ENCODE assay signal across 17 cellular contexts in genomic region chr12:65074932-65075331, GRCh38. TPM values are rescaled to one million over a fixed set of nuclear protein-coding genes. Genes with fewer than 3 reads are reported as not detected.
DNase-seq lines count a peak whose midpoint lies in the region; ATAC-seq and TF ChIP-seq lines count a peak whose summit lies in the region.
"Had no signal": no experiment of that assay in that cellular context is flagged by ENCODE, and none has a peak within 500 bp of the region (broad histone marks: within the 10 kb centered on the region; RNA-seq: fewer than 3 reads in every experiment).

No MANE protein-coding gene starts in this region.

- no peaks in the 10 kb centered on the region for H3K79me2 ChIP-seq in HCT116 (ENCODE audit: insufficient read depth, low read length)

- no peaks in the 10 kb centered on the region for H3K9me3 ChIP-seq in HCT116 (ENCODE audit: control insufficient read depth in 1 of 2, insufficient read depth in 1 of 2, low read depth in 1 of 2, low read length in 2 of 2)
- H3K9me3 ChIP-seq in esophagus muscularis mucosa = no peaks in the 10 kb centered on the region
- H3K9me3 ChIP-seq: BLaER1 treated with 17β-estradiol and CSF1 and Interleukin-3, amounts not matched to agents 10 nM and 100 nM; heart right ventricle; lower lobe of right lung; sigmoid colon had no signal

- CTCF ChIA-PET in HCT116 (lab: Charles Lee) = interaction anchor here (0.7 kb wide), 1 partner anchor 9 kb away, joined by 3 read pairs; no protein-coding TSS in a partner anchor

- 60% methylated on average over 6 of the region's 6 CpGs for WGBS in esophagus muscularis mucosa

- TF ChIP-seq EP300 in esophagus muscularis mucosa (IDR thresholded peaks at IDR 0.05) = no peak

- DNase-seq in GM12864 (ENCODE audit: low read depth) (no peak), HCT116 (ENCODE audit: low read depth, low spot score) (peak; percentile 27), RPMI8226 (peak; percentile 48), kidney tubule cell (ENCODE audit: low spot score) (peak; percentile 8), SW 1271 (lab: John Stamatoyannopoulos, UW) (no peak), esophagus muscularis mucosa (ENCODE audit: extremely low spot score) (no peak)
- DNase-seq: activated T-cell treated with anti-CD3 and anti-CD28 coated beads, Interleukin-2, amount 50 U/mL, for 4 hours; heart right ventricle; lower lobe of right lung; NCI-H1417; NCI-H69; sigmoid colon; stimulated activated naive CD8-positive, alpha-beta T cell treated with anti-CD3 and anti-CD28 coated beads, Interleukin-15, Interleukin-2, amounts not matched to agents 100 U/mL and 50 U/mL, for 24 hours had no signal

- H2AFZ ChIP-seq in HCT116 (ENCODE audit: low read depth, low read length, poor library complexity, severe bottlenecking) = no peak overlapping the region

- ATAC-seq in HCT116 (peak; percentile 84), HG02763 (IDR thresholded peaks at IDR 0.05; ENCODE audit: unreplicated experiment) (no peak)
- ATAC-seq: activated T-cell treated with anti-CD3 and anti-CD28 coated beads, Interleukin-2, amount 50 U/mL, for 4 hours; heart right ventricle; stimulated activated naive CD8-positive, alpha-beta T cell treated with anti-CD3 and anti-CD28 coated beads, Interleukin-15, Interleukin-2, amounts not matched to agents 100 U/mL and 50 U/mL, for 24 hours had no signal

- TF ChIP-seq POLR2A in HCT116 (IDR thresholded peaks at IDR 0.05; ENCODE audit: borderline replicate concordance, extremely low read depth, insufficient read depth, insufficient read length) (no peak), esophagus muscularis mucosa (IDR thresholded peaks at IDR 0.05; ENCODE audit: low read depth) (no peak)

- no TSS peak for BruUV-seq in HCT116 (replicated peaks; lab: Mats Ljungman, UMichigan)

- POLR2A ChIA-PET in HCT116 (lab: Charles Lee) = no interaction called here

- TF ChIP-seq CTCF in GM12864 (IDR thresholded peaks at IDR 0.05; ENCODE audit: low read depth, low read length, missing control alignments) (peak; percentile 45), HCT116 (IDR thresholded peaks at IDR 0.05 in 2 of 3, conservative IDR thresholded peaks at IDR 0.05 in 1 of 3; ENCODE audit: borderline replicate concordance in 1 of 3, insufficient read depth in 1 of 3, low read depth in 2 of 3, low read length in 2 of 3) (peak in 2 of 3 experiments; percentile 46 to 56; a peak in 4 of 6 replicates), esophagus muscularis mucosa (IDR thresholded peaks at IDR 0.05) (no peak)

- TF ChIP-seq RAD21 in HCT116 (IDR thresholded peaks at IDR 0.05; ENCODE audit: low read depth) = 0 out of 2 replicates have a peak, but pooled peaks have one; percentile 13

- no peaks in the 10 kb centered on the region for H3K9me2 ChIP-seq in HCT116 (ENCODE audit: insufficient read depth)

- no peak overlapping the region for H3K4me3 ChIP-seq in GM12864 (ENCODE audit: low read depth, low read length)
- H3K4me3 ChIP-seq in HCT116 (replicated peaks in 1 of 2; ENCODE audit: low read depth in 1 of 2, low read length in 2 of 2) = no peak overlapping the region
- no peak overlapping the region for H3K4me3 ChIP-seq in esophagus muscularis mucosa
- H3K4me3 ChIP-seq: BLaER1 treated with 17β-estradiol and CSF1 and Interleukin-3, amounts not matched to agents 10 nM and 100 nM; heart right ventricle; lower lobe of right lung; sigmoid colon; SK-N-MC had no signal

- H3K27ac ChIP-seq in HCT116 (ENCODE audit: low read depth, low read length) = no peak overlapping the region
- H3K27ac ChIP-seq in esophagus muscularis mucosa (replicated peaks in 1 of 4) = no peak overlapping the region
- H3K27ac ChIP-seq: BLaER1 treated with 17β-estradiol and CSF1 and Interleukin-3, amounts not matched to agents 10 nM and 100 nM; epithelial cell of prostate; heart right ventricle; lower lobe of right lung; sigmoid colon; SK-N-MC had no signal

- no peaks in the 10 kb centered on the region for H3K36me3 ChIP-seq in HCT116 (ENCODE audit: control insufficient read depth in 1 of 2, insufficient read depth in 2 of 2, low read length in 2 of 2)
- H3K36me3 ChIP-seq in esophagus muscularis mucosa = no peaks in the 10 kb centered on the region
- H3K36me3 ChIP-seq: BLaER1 treated with 17β-estradiol and CSF1 and Interleukin-3, amounts not matched to agents 10 nM and 100 nM; heart right ventricle; lower lobe of right lung; sigmoid colon had no signal

- H3K4me1 ChIP-seq in HCT116 (ENCODE audit: control insufficient read depth in 1 of 2, insufficient read depth in 2 of 2, low read length in 2 of 2) (no peaks in the 10 kb centered on the region), esophagus muscularis mucosa (no peaks in the 10 kb centered on the region)
- H3K4me1 ChIP-seq: BLaER1 treated with 17β-estradiol and CSF1 and Interleukin-3, amounts not matched to agents 10 nM and 100 nM; heart right ventricle; lower lobe of right lung; sigmoid colon had no signal

- H3K27me3 ChIP-seq in HCT116 (ENCODE audit: insufficient read depth, low read length) (peaks cover 35% of the 10 kb centered on the region), esophagus muscularis mucosa (no peaks in the 10 kb centered on the region)
- H3K27me3 ChIP-seq: BLaER1 treated with 17β-estradiol and CSF1 and Interleukin-3, amounts not matched to agents 10 nM and 100 nM; sigmoid colon had no signal

- peak overlapping the region; percentile 40 for H3K4me2 ChIP-seq in HCT116 (ENCODE audit: low read length)
- H3K4me2 ChIP-seq: BLaER1 treated with 17β-estradiol and CSF1 and Interleukin-3, amounts not matched to agents 10 nM and 100 nM had no signal

- H3K9ac ChIP-seq in HCT116 (ENCODE audit: low read length) = no peak overlapping the region
- H3K9ac ChIP-seq: BLaER1 treated with 17β-estradiol and CSF1 and Interleukin-3, amounts not matched to agents 10 nM and 100 nM had no signal

- RAD21 ChIA-PET in HCT116 (lab: Charles Lee; ENCODE audit: low non-redundant PET in 1 of 2, low total read pairs in 2 of 2, uncharacterized antibody in 2 of 2, unreplicated experiment in 2 of 2) = no interaction called here

- H4K20me1 ChIP-seq in HCT116 (ENCODE audit: insufficient read depth) = no peaks in the 10 kb centered on the region
- H4K20me1 ChIP-seq: BLaER1 treated with 17β-estradiol and CSF1 and Interleukin-3, amounts not matched to agents 10 nM and 100 nM had no signal

- intact Hi-C loops in HCT116 (cut with micrococcal nuclease) = no loop called here
- intact Hi-C loops in esophagus muscularis mucosa (cut with DNase I) = no loop called here

TF ChIP-seq in HCT116, 20 proteins besides CTCF, POLR2A, EP300 and RAD21:
- no peak for TF ChIP-seq SRF (IDR thresholded peaks at IDR 0.05; ENCODE audit: low read depth)
- peak; percentile 39 for TF ChIP-seq TCF7L2 (IDR thresholded peaks at IDR 0.05; ENCODE audit: borderline replicate concordance, extremely low read depth, insufficient read depth, insufficient read length)

RNA-seq across cellular contexts. Expression of gene WIF1, which starts 46.2 kb away (rescaled TPM):
- total RNA-seq in HCT116 (2021; ENCODE audit: unreplicated experiment) = not detected
- not detected in 2 replicates for polyA plus RNA-seq in HCT116 (2012)
- total RNA-seq in esophagus muscularis mucosa = 1 to 10 TPM in 1 of 4 donors, under 1 TPM in 1, not detected in 2; 0.11 to 1.2 TPM
- total RNA-seq: heart right ventricle, sigmoid colon had no signal

Comparison
In these comparisons a context has a peak if more than half of its experiments do, and no peak if none do; other contexts are left out.
1. DNase-seq: peak in HCT116 (single experiment), RPMI8226 (single experiment) and kidney tubule cell (single experiment); none in GM12864 (single experiment), SW 1271 (0 of 2) and esophagus muscularis mucosa (single experiment).
2. CTCF ChIP-seq: peak in GM12864 (single experiment) and HCT116 (2 of 3); none in esophagus muscularis mucosa (0 of 3).